In the genomic region with DNA sequence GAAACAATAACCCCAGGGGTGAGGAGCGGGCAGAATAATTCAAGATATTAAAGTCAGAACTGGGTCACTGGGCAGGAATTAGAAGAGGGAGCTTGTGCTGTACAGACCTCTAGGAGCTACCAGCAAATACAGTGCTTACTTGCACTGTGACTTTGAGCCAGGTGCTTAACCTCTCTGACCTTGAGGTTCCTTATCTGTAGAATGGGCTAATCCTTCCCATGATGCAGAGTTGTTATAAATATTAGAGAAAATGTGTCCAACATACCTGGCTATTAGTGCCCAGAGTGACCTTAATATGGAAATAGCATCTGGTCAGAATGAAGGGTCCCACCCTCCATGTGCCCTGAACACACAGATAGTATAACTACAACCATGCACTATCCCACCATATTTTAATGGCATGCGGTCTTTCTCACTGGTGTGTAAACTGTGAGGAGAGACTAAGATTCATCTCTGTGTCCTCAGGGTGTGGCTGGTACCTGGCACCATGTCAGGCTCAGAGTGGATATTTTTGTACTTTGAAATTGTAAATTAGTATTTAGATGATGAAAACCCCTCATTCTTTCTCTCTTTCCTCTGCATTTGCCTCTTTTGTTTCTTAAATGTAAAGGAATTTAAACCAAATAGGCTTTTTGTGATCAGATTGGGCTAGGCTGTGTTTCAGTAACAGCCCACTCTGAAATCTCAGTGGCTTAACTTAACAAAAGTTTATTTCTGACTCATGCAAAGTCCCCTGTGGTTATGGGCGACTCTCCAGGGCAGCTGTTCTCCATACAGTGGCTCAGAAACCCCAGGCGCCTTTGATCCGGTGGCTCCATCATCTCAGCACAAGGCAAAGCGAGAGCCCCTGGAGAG, we compare ENCODE assay signal across 9 cellular contexts. TPM values are rescaled to one million over a fixed set of nuclear protein-coding genes. Genes with fewer than 3 reads are reported as not detected.
DNase-seq lines count a peak whose midpoint lies in the region; ATAC-seq and TF ChIP-seq lines count a peak whose summit lies in the region.
"Had no signal": no experiment of that assay in that cellular context is flagged by ENCODE, and none has a peak within 500 bp of the region (broad histone marks: within the 10 kb centered on the region; RNA-seq: fewer than 3 reads in every experiment).

No MANE protein-coding gene starts in this region.

- ATAC-seq in GM19035 (IDR thresholded peaks at IDR 0.05; ENCODE audit: unreplicated experiment) (no peak), GM18873 (IDR thresholded peaks at IDR 0.05; ENCODE audit: low FRiP score, unreplicated experiment) (no peak), GM21367 (IDR thresholded peaks at IDR 0.05; ENCODE audit: unreplicated experiment) (no peak)

- CTCF ChIA-PET in OCI-LY7 (lab: Charles Lee; ENCODE audit: unreplicated experiment): no interaction called here

- no peaks in the 10 kb centered on the region for H3K36me3 ChIP-seq in fibroblast of lung (ENCODE audit: control insufficient read depth, insufficient read depth, low read length)
- no peaks in the 10 kb centered on the region for H3K36me3 ChIP-seq in OCI-LY7 (ENCODE audit: insufficient read depth, low read length)

- H3K9me2 ChIP-seq in OCI-LY7 (ENCODE audit: insufficient read depth, low read length): no peaks in the 10 kb centered on the region

- intact Hi-C loops in OCI-LY7 (cut with micrococcal nuclease; ENCODE audit: unreplicated experiment): no loop called here

- H3K79me2 ChIP-seq in fibroblast of lung (ENCODE audit: control insufficient read depth, insufficient read depth, low read length): no peaks in the 10 kb centered on the region
- H3K79me2 ChIP-seq in OCI-LY7 (ENCODE audit: insufficient read depth, low read depth, low read length): no peaks in the 10 kb centered on the region

- H2AFZ ChIP-seq in fibroblast of lung (ENCODE audit: low read length) (no peak overlapping the region), OCI-LY7 (ENCODE audit: low read length) (no peak overlapping the region)

- H3K4me3 ChIP-seq in AG09309 (ENCODE audit: control insufficient read depth, low read depth, low read length): no peak overlapping the region
- H3K4me3 ChIP-seq in fibroblast of lung (replicated peaks in 1 of 4; ENCODE audit: control extremely low read depth in 1 of 4, insufficient read depth in 1 of 4, low read depth in 3 of 4, low read length in 4 of 4): no peak overlapping the region
- no peak overlapping the region for H3K4me3 ChIP-seq in OCI-LY7 (ENCODE audit: low read depth, low read length, poor library complexity, severe bottlenecking)

- no peaks in the 10 kb centered on the region for H3K9me3 ChIP-seq in fibroblast of lung (ENCODE audit: control insufficient read depth, insufficient read depth, low read depth, low read length)
- no peaks in the 10 kb centered on the region for H3K9me3 ChIP-seq in OCI-LY7 (ENCODE audit: low read length)

- no peak for TF ChIP-seq CTCF in AG09309 (IDR thresholded peaks at IDR 0.05; ENCODE audit: control insufficient read depth, insufficient read depth, low read depth, low read length, missing control alignments)
- no peak for TF ChIP-seq CTCF in fibroblast of lung (conservative IDR thresholded peaks at IDR 0.05 in 1 of 2, IDR thresholded peaks at IDR 0.05 in 1 of 2; ENCODE audit: low read depth in 1 of 2, low read length in 2 of 2)
- no peak for TF ChIP-seq CTCF in OCI-LY7 (conservative IDR thresholded peaks at IDR 0.05; ENCODE audit: low read length)

- DNase-seq in AG09309 (ENCODE audit: low read depth) (peak; percentile 56), HCEC 1CT (peak; percentile 86), NCI-H2107 (lab: John Stamatoyannopoulos, UW) (peak; percentile 11), fibroblast of lung (ENCODE audit: low read depth in 2 of 2) (peak; percentile 92 to 94), OCI-LY7 (ENCODE audit: low spot score) (no peak)

- no peak overlapping the region for H3K9ac ChIP-seq in fibroblast of lung (ENCODE audit: insufficient read depth, low read length)

- peaks cover 8% of the 10 kb centered on the region for H3K4me1 ChIP-seq in fibroblast of lung (ENCODE audit: control insufficient read depth, extremely low read depth, insufficient read depth, low read length)
- no peaks in the 10 kb centered on the region for H3K4me1 ChIP-seq in OCI-LY7 (ENCODE audit: insufficient read depth, low read length, poor library complexity, severe bottlenecking)

- H3K27ac ChIP-seq in fibroblast of lung (ENCODE audit: insufficient read depth, low read length) (no peak overlapping the region), OCI-LY7 (ENCODE audit: low read depth, low read length, poor library complexity, severe bottlenecking) (no peak overlapping the region)

- POLR2A ChIA-PET in OCI-LY7 (lab: Charles Lee): no interaction called here

- no peaks in the 10 kb centered on the region for H3K27me3 ChIP-seq in fibroblast of lung (ENCODE audit: control insufficient read depth, insufficient read depth, low read length)

- BruUV-seq in OCI-LY7 (replicated peaks; lab: Mats Ljungman, UMichigan): no TSS peak

- no peaks in the 10 kb centered on the region for H4K20me1 ChIP-seq in fibroblast of lung (ENCODE audit: control insufficient read depth, extremely low read depth, insufficient read depth, low read length)
- no peaks in the 10 kb centered on the region for H4K20me1 ChIP-seq in OCI-LY7 (ENCODE audit: insufficient read depth, low read length)

- H3K4me2 ChIP-seq in fibroblast of lung (ENCODE audit: extremely low read depth, insufficient read depth, low read length): peak overlapping the region; percentile 3
- H3K4me2 ChIP-seq in OCI-LY7 (ENCODE audit: low read length): no peak overlapping the region

RNA-seq across cellular contexts. Expression of gene ROR1, which starts 60.0 kb away (rescaled TPM):
- total RNA-seq in fibroblast of lung: 10.8 and 16.5 TPM in 2 replicates
- polyA plus RNA-seq in fibroblast of lung: 14.5 and 23.6 TPM in 2 replicates
- 10.6 and 13.3 TPM in 2 replicates for polyA plus RNA-seq in fibroblast of lung (2012)
- 31.6 and 47.6 TPM in 2 replicates for polyA minus RNA-seq in fibroblast of lung (ENCODE audit: low replicate concordance)
- total RNA-seq in OCI-LY7 (2014; rRNA removed; shearing (Covaris generic)): 0.47 and 0.85 TPM in 2 replicates
- 1.4 and 2.5 TPM in 2 replicates for total RNA-seq in OCI-LY7 (2022)
- total RNA-seq: G401 had no signal
